ENCODE assay signal across 16 cellular contexts in the genomic region with DNA sequence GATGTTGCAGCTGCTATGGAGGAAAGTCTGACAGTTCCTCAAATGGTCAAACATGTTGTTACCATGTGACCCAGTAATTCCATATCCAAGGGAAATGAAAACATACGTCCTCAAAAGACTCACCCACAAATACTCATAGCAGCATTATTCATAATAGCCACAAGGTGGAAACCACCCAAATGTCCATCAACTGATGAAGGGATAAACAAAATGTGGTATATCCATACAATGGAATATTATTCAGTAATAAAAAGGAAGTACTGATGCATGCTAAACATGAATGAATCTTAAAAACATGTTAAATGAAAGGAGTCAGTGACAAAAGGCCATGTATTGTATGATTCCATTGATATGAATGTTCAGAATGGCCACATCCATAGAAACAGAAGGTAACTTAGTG.
DNase-seq lines count a peak whose midpoint lies in the region; ATAC-seq and TF ChIP-seq lines count a peak whose summit lies in the region.
"Had no signal": no experiment of that assay in that cellular context is flagged by ENCODE, and none has a peak within 500 bp of the region (broad histone marks: within the 10 kb centered on the region; RNA-seq: fewer than 3 reads in every experiment).

No MANE protein-coding gene starts in this region.

- no peaks in the 10 kb centered on the region for H3K9me3 ChIP-seq in mammary epithelial cell (replicated peaks; ENCODE audit: insufficient read depth, low read length)
- H3K9me3 ChIP-seq in lower lobe of right lung: no peaks in the 10 kb centered on the region
- peaks cover 3% of the 10 kb centered on the region for H3K9me3 ChIP-seq in WERI-Rb-1 (ENCODE audit: severe bottlenecking)

- WGBS in mammary epithelial cell (ENCODE audit: low coverage, missing lambda C conversion rate): 100% methylated on average over 1 of the region's 1 CpG

- H3K4me1 ChIP-seq in mammary epithelial cell (ENCODE audit: insufficient read depth, low read length) (peaks cover 6% of the 10 kb centered on the region), lower lobe of right lung (peaks cover 42% of the 10 kb centered on the region)

- no peak for ATAC-seq in lower lobe of right lung
- ATAC-seq in GM18868 (IDR thresholded peaks at IDR 0.05; ENCODE audit: unreplicated experiment): no peak
- ATAC-seq: HepG2 had no signal

- no peaks in the 10 kb centered on the region for H3K36me3 ChIP-seq in mammary epithelial cell (ENCODE audit: insufficient read depth, low read length)
- no peaks in the 10 kb centered on the region for H3K36me3 ChIP-seq in lower lobe of right lung
- no peaks in the 10 kb centered on the region for H3K36me3 ChIP-seq in WERI-Rb-1

- H3K4me3 ChIP-seq in mammary epithelial cell (replicated peaks in 1 of 3; ENCODE audit: insufficient read depth in 1 of 3, low read depth in 2 of 3, low read length in 3 of 3): no peak overlapping the region
- no peak overlapping the region for H3K4me3 ChIP-seq in lower lobe of right lung
- H3K4me3 ChIP-seq in WERI-Rb-1 (ENCODE audit: low read depth, low read length): no peak overlapping the region

- TF ChIP-seq CTCF in MCF 10A (IDR thresholded peaks at IDR 0.05; ENCODE audit: unreplicated experiment) (no peak), mammary epithelial cell (conservative IDR thresholded peaks at IDR 0.05 in 1 of 2, IDR thresholded peaks at IDR 0.05 in 1 of 2; ENCODE audit: extremely low read depth in 1 of 2, insufficient read depth in 1 of 2, low read depth in 1 of 2, low read length in 2 of 2) (no peak), chondrocyte (IDR thresholded peaks at IDR 0.05) (peak; percentile 7), lower lobe of right lung (IDR thresholded peaks at IDR 0.05) (no peak), WERI-Rb-1 (IDR thresholded peaks at IDR 0.05; ENCODE audit: low read depth, low read length) (no peak)

- DNase-seq in MCF 10A (ENCODE audit: unreplicated experiment): no peak
- no peak for DNase-seq in mammary epithelial cell
- DNase-seq in MV-4-11 (lab: John Stamatoyannopoulos, UW): peak; percentile 33
- DNase-seq in chondrocyte (ENCODE audit: low spot score): no peak
- no peak for DNase-seq in lower lobe of right lung
- no peak for DNase-seq in activated CD8-positive, alpha-beta memory T cell treated with anti-CD3 and anti-CD28 coated beads, Interleukin-2, amount 50 U/mL, for 48 hours
- no peak for DNase-seq in WERI-Rb-1
- DNase-seq: C1 segment of cervical spinal cord, DMS79, HCEC 1CT, NCI-H187, NCI-H226, T-helper 1 cell had no signal

- intact Hi-C loops in MCF 10A (cut with micrococcal nuclease) (no loop called here), mammary epithelial cell (cut with micrococcal nuclease) (no loop called here), lower lobe of right lung (cut with DNase I) (no loop called here)

- H4K20me1 ChIP-seq in mammary epithelial cell (ENCODE audit: insufficient read depth, low read length): no peaks in the 10 kb centered on the region

- no peaks in the 10 kb centered on the region for H3K27me3 Mint-ChIP-seq in MCF 10A (ENCODE audit: insufficient read depth, unreplicated experiment)
- H3K27me3 Mint-ChIP-seq in chondrocyte (ENCODE audit: low read depth): no peaks in the 10 kb centered on the region

- H3K4me3 Mint-ChIP-seq in MCF 10A (ENCODE audit: unreplicated experiment): peak overlapping the region; percentile 10
- H3K4me3 Mint-ChIP-seq in chondrocyte (ENCODE audit: unreplicated experiment): no peak overlapping the region

- H3K27me3 ChIP-seq in mammary epithelial cell (ENCODE audit: insufficient read depth, low read length) (no peaks in the 10 kb centered on the region), lower lobe of right lung (ENCODE audit: low read depth) (no peaks in the 10 kb centered on the region), WERI-Rb-1 (ENCODE audit: insufficient read depth, low read depth, severe bottlenecking) (no peaks in the 10 kb centered on the region)

- CTCF ChIA-PET in MCF 10A (lab: Yijun Ruan, JAX) (no interaction called here), mammary epithelial cell (lab: Charles Lee; ENCODE audit: low non-redundant PET) (no interaction called here)

- H3K4me2 ChIP-seq in mammary epithelial cell (ENCODE audit: insufficient read depth, low read depth, low read length): no peak overlapping the region
- H3K4me2 ChIP-seq: KMS-11 had no signal

- POLR2A ChIA-PET in MCF 10A (lab: Yijun Ruan, JAX): no interaction called here

- H3K9ac ChIP-seq in mammary epithelial cell (ENCODE audit: insufficient read depth, low read length): no peak overlapping the region
- H3K9ac ChIP-seq: KMS-11 had no signal

- H3K27ac Mint-ChIP-seq in MCF 10A (ENCODE audit: low read depth, unreplicated experiment) (no peak overlapping the region), chondrocyte (ENCODE audit: unreplicated experiment) (no peak overlapping the region)

- H3K79me2 ChIP-seq in mammary epithelial cell (ENCODE audit: insufficient read depth, low read length): peaks cover 38% of the 10 kb centered on the region

- H3K9me3 Mint-ChIP-seq in MCF 10A (ENCODE audit: unreplicated experiment): no peaks in the 10 kb centered on the region
- H3K9me3 Mint-ChIP-seq in chondrocyte (ENCODE audit: low read depth): peaks cover 9% of the 10 kb centered on the region

- dilution Hi-C loops in mammary epithelial cell (cut with HindIII; ENCODE audit: low sequenced_read_pairs): no loop called here

- H3K27ac ChIP-seq in mammary epithelial cell (ENCODE audit: insufficient read depth, low read depth, low read length): no peak overlapping the region
- H3K27ac ChIP-seq in lower lobe of right lung: no peak overlapping the region
- H3K27ac ChIP-seq in WERI-Rb-1: no peak overlapping the region
- H3K27ac ChIP-seq: KMS-11 had no signal

- H3K36me3 Mint-ChIP-seq in MCF 10A (ENCODE audit: insufficient read depth, unreplicated experiment) (no peaks in the 10 kb centered on the region), chondrocyte (ENCODE audit: low read depth) (peaks cover 2% of the 10 kb centered on the region)

- no TSS peak for BruUV-seq in MCF 10A (replicated peaks; lab: Mats Ljungman, UMichigan)
- BruUV-seq in mammary epithelial cell (replicated peaks; lab: Mats Ljungman, UMichigan): no TSS peak

- H2AFZ ChIP-seq in mammary epithelial cell (ENCODE audit: low read depth, low read length): no peak overlapping the region

- H3K4me1 Mint-ChIP-seq in MCF 10A (ENCODE audit: insufficient read depth, unreplicated experiment) (no peaks in the 10 kb centered on the region), chondrocyte (ENCODE audit: low read depth) (no peaks in the 10 kb centered on the region)

- in situ Hi-C loops in mammary epithelial cell (cut with MboI; ENCODE audit: low sequenced_read_pairs in 2 of 2): no loop called here
